Comparison of ENCODE assay signal across 8 cellular contexts in the genomic region with DNA sequence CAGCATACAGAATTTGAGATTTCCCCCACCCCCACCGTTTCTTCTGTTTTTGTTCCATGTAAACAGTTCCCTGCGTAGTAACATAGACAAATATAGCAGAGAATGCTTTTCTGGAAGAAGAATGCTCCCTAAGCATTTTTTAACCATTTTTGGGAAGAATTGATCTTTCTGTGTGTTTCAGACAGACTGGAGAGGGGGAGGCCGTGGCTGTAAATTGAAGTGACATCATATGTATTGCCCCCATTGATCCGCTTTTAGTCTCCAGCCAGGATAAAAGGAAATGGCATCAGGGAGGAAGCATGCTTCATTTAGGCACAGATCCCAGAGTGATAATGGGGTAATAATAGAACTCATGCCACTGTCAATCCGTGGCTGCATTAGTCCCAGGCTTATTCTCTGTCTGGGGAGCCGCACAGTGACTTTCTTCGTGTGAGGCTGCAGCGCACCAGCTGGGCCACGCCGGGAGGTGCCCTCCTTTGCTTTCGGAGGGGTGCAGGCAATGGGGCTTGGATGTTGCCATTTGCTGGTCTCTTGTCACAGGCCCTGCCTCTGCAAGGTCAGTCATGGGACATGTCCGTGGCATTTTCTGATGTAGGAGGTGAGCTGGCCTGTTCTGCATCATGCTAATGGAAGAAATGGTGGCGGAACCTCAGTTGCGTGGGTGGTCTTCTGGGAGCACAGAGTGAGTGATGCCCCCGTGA.
DNase-seq lines count a peak whose midpoint lies in the region; ATAC-seq and TF ChIP-seq lines count a peak whose summit lies in the region.

No MANE protein-coding gene starts in this region.

- H2AFZ ChIP-seq in neural cell (ENCODE audit: low read depth, low read length) = no peak overlapping the region

- no peaks in the 10 kb centered on the region for H3K9me2 ChIP-seq in neural cell (ENCODE audit: insufficient read depth, low read length)

- CTCF ChIA-PET in T-cell (lab: Charles Lee) = no interaction called here

- no peak overlapping the region for H3K4me3 Mint-ChIP-seq in activated T-cell treated with anti-CD3 and anti-CD28 coated beads, Interleukin-2, amount 50 U/mL, for 4 hours
- H3K4me3 Mint-ChIP-seq in T-cell = no peak overlapping the region

- H3K36me3 Mint-ChIP-seq in activated T-cell treated with anti-CD3 and anti-CD28 coated beads, Interleukin-2, amount 50 U/mL, for 4 hours (ENCODE audit: insufficient read depth) = peaks cover 2% of the 10 kb centered on the region
- H3K36me3 Mint-ChIP-seq in T-cell = peaks cover 9% of the 10 kb centered on the region

- TF ChIP-seq EP300 in neural cell (conservative IDR thresholded peaks at IDR 0.05; ENCODE audit: poor library complexity, severe bottlenecking) = no peak

- H3K9me3 ChIP-seq in neural cell (ENCODE audit: low read length) = no peaks in the 10 kb centered on the region

- H3K4me3 ChIP-seq in fibroblast of pulmonary artery (replicated peaks; ENCODE audit: low read depth, low read length) (no peak overlapping the region), neural cell (ENCODE audit: low read length) (peak overlapping the region; percentile 17)

- POLR2A ChIA-PET in T-cell (lab: Charles Lee) = interaction anchor here in 1 of 2 donors (0.5 kb wide), 1 partner anchor 475 kb away, joined by 5 read pairs; no protein-coding TSS in a partner anchor

- no peaks in the 10 kb centered on the region for H3K4me1 Mint-ChIP-seq in activated T-cell treated with anti-CD3 and anti-CD28 coated beads, Interleukin-2, amount 50 U/mL, for 4 hours (ENCODE audit: low read depth)
- H3K4me1 Mint-ChIP-seq in T-cell = no peaks in the 10 kb centered on the region

- ATAC-seq in activated T-cell treated with anti-CD3 and anti-CD28 coated beads, Interleukin-2, amount 50 U/mL, for 4 hours = no peak
- ATAC-seq in T-cell (replicated peaks in 1 of 4) = no peak
- no peak for ATAC-seq in GM18511 (IDR thresholded peaks at IDR 0.05; ENCODE audit: unreplicated experiment)

- peak overlapping the region; percentile 21 for H3K27ac ChIP-seq in neural cell (ENCODE audit: low read length)

- no peaks in the 10 kb centered on the region for H3K79me2 ChIP-seq in neural cell (replicated peaks; ENCODE audit: insufficient read depth, low read length)

- no peak for TF ChIP-seq RAD21 in neural cell (conservative IDR thresholded peaks at IDR 0.05)

- no peaks in the 10 kb centered on the region for H3K27me3 ChIP-seq in neural cell (ENCODE audit: insufficient read depth, low read depth, low read length)

- DNase-seq in AG09319 (ENCODE audit: extremely low read depth, low read depth) = peak; percentile 28
- DNase-seq in NCI-H748 (lab: John Stamatoyannopoulos, UW; ENCODE audit: unreplicated experiment) = peak; percentile 66
- DNase-seq in fibroblast of pulmonary artery (ENCODE audit: low read depth) = peak; percentile 73
- no peak for DNase-seq in activated T-cell treated with anti-CD3 and anti-CD28 coated beads, Interleukin-2, amount 50 U/mL, for 4 hours
- DNase-seq in T-cell = no peak
- no peak for DNase-seq in OCI-M2 (lab: John Stamatoyannopoulos, UW; ENCODE audit: unreplicated experiment)

- peaks cover 1% of the 10 kb centered on the region for H3K27me3 Mint-ChIP-seq in activated T-cell treated with anti-CD3 and anti-CD28 coated beads, Interleukin-2, amount 50 U/mL, for 4 hours (ENCODE audit: low read depth)
- H3K27me3 Mint-ChIP-seq in T-cell = no peaks in the 10 kb centered on the region

- no peak overlapping the region for H3K27ac Mint-ChIP-seq in T-cell

- H3F3A ChIP-seq in neural cell (ENCODE audit: insufficient read depth, low read length, poor library complexity, severe bottlenecking) = no peaks in the 10 kb centered on the region

- H4K20me1 ChIP-seq in neural cell (ENCODE audit: insufficient read depth) = no peaks in the 10 kb centered on the region

- no peak overlapping the region for H3K9ac ChIP-seq in neural cell (ENCODE audit: low read length)

- H3K4me2 ChIP-seq in neural cell (ENCODE audit: low read length) = no peak overlapping the region

- H3K9me3 Mint-ChIP-seq in activated T-cell treated with anti-CD3 and anti-CD28 coated beads, Interleukin-2, amount 50 U/mL, for 4 hours = no peaks in the 10 kb centered on the region
- H3K9me3 Mint-ChIP-seq in T-cell = no peaks in the 10 kb centered on the region

- TF ChIP-seq CTCF in AG09319 (IDR thresholded peaks at IDR 0.05; ENCODE audit: low read depth, low read length) = no peak
- no peak for TF ChIP-seq CTCF in fibroblast of pulmonary artery (IDR thresholded peaks at IDR 0.05; ENCODE audit: low read length, missing control alignments)
- TF ChIP-seq CTCF in neural cell (IDR thresholded peaks at IDR 0.05; ENCODE audit: poor library complexity, severe bottlenecking) = no peak

- no peaks in the 10 kb centered on the region for H3K36me3 ChIP-seq in neural cell (ENCODE audit: insufficient read depth, low read length)

TF ChIP-seq in neural cell, 6 proteins besides CTCF, POLR2A, EP300 and RAD21:
- no peak for TF ChIP-seq TAF1 (IDR thresholded peaks at IDR 0.05; ENCODE audit: low read depth)
- TF ChIP-seq SMC3 (conservative IDR thresholded peaks at IDR 0.05; ENCODE audit: poor library complexity) = no peak
- peak; percentile 25 for TF ChIP-seq POLR2AphosphoS5 (IDR thresholded peaks at IDR 0.05)
- no peak for TF ChIP-seq EZH2 (IDR thresholded peaks at IDR 0.05; ENCODE audit: borderline replicate concordance, insufficient read depth, low read length, poor library complexity, severe bottlenecking)
- TF ChIP-seq MXI1 (conservative IDR thresholded peaks at IDR 0.05; ENCODE audit: poor library complexity, severe bottlenecking) = no peak
- TF ChIP-seq, protein P1, sequence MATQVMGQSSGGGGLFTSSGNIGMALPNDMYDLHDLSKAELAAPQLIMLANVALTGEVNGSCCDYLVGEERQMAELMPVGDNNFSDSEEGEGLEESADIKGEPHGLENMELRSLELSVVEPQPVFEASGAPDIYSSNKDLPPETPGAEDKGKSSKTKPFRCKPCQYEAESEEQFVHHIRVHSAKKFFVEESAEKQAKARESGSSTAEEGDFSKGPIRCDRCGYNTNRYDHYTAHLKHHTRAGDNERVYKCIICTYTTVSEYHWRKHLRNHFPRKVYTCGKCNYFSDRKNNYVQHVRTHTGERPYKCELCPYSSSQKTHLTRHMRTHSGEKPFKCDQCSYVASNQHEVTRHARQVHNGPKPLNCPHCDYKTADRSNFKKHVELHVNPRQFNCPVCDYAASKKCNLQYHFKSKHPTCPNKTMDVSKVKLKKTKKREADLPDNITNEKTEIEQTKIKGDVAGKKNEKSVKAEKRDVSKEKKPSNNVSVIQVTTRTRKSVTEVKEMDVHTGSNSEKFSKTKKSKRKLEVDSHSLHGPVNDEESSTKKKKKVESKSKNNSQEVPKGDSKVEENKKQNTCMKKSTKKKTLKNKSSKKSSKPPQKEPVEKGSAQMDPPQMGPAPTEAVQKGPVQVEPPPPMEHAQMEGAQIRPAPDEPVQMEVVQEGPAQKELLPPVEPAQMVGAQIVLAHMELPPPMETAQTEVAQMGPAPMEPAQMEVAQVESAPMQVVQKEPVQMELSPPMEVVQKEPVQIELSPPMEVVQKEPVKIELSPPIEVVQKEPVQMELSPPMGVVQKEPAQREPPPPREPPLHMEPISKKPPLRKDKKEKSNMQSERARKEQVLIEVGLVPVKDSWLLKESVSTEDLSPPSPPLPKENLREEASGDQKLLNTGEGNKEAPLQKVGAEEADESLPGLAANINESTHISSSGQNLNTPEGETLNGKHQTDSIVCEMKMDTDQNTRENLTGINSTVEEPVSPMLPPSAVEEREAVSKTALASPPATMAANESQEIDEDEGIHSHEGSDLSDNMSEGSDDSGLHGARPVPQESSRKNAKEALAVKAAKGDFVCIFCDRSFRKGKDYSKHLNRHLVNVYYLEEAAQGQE (IDR thresholded peaks at IDR 0.05; ENCODE audit: borderline replicate concordance) = no peak

Comparison
In these comparisons a context has a peak if more than half of its experiments do, and no peak if none do; other contexts are left out.
1. DNase-seq: peak in AG09319 (single experiment), NCI-H748 (single experiment) and fibroblast of pulmonary artery (single experiment); none in activated T-cell treated with anti-CD3 and anti-CD28 coated beads, Interleukin-2, amount 50 U/mL, for 4 hours (single experiment), T-cell (0 of 34) and OCI-M2 (single experiment).